9 cellular contexts compared by ENCODE assay signal in the genomic region with DNA sequence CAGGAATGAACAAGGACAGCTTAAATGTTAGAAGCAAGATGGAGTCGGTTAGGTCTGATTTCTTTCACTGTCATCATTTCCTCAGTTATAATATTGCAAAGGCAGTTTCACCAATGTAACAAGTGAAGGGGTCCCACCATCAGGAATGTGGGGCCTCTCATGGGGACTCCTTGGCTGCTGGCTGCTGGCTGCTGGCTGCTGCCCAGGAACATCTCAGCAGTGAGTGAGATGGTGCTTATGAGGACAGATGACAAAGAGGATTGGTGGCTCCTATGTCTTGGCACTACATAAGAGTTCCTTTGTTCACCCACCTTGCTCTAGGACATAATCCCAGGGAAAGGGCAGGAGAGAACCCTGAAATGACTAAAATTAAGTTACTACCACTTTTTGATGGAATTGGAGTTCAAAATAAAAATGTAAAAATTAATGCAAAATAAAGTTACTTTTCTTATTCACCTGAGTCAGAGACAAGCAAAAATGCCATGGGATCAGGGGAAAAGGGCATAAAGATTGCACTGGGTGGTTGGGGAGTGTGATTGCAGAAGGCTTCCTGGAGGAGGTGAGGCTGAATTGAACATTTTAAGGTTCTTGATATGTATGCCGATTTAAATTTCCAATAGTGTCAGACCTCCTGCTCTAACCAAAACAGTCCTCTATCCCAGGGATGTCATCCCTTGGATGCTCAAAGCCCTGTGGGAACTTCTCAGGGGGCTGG.
"Had no signal": no experiment of that assay in that cellular context is flagged by ENCODE, and none has a peak within 500 bp of the region (broad histone marks: within the 10 kb centered on the region; RNA-seq: fewer than 3 reads in every experiment).

No MANE protein-coding gene starts in this region.

- H3K4me1 ChIP-seq: gastrocnemius medialis, sigmoid colon, upper lobe of right lung had no signal

- FAIRE-seq: TTC549 had no signal

- H3K27ac ChIP-seq: body of pancreas, coronary artery, gastrocnemius medialis, heart left ventricle, ovary, sigmoid colon, upper lobe of right lung had no signal

- H3K9me3 ChIP-seq: body of pancreas, gastrocnemius medialis, ovary, sigmoid colon, testis, upper lobe of right lung had no signal

- H3K27me3 ChIP-seq: body of pancreas, gastrocnemius medialis, heart left ventricle, ovary, sigmoid colon, testis, upper lobe of right lung had no signal

- H3K36me3 ChIP-seq: gastrocnemius medialis, heart left ventricle, ovary, sigmoid colon, upper lobe of right lung had no signal

- H3K4me3 ChIP-seq: body of pancreas, coronary artery, gastrocnemius medialis, heart left ventricle, ovary, sigmoid colon, testis, upper lobe of right lung had no signal
